ENCODE assay signal across 10 cellular contexts in the genomic region with DNA sequence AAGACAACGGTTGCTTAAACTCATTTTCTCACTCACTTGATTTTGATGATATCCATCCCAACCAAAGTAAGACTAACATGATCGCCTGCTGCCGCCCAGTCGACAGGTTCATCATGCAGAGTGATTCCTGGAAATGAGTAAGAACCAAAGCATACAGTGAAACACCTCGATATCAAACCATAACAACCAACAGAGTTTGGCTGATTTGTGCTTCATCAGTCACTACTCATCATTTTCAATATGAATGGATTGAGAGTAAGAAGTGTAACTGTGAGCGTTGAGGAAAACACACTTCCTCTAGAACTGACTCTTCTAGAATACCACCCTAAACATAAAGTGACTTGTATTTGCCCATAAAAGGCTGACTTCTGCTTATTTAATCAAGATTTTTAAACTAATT. TPM values are rescaled to one million over a fixed set of nuclear protein-coding genes. Genes with fewer than 3 reads are reported as not detected.
DNase-seq lines count a peak whose midpoint lies in the region; ATAC-seq and TF ChIP-seq lines count a peak whose summit lies in the region.
"Had no signal": no experiment of that assay in that cellular context is flagged by ENCODE, and none has a peak within 500 bp of the region (broad histone marks: within the 10 kb centered on the region; RNA-seq: fewer than 3 reads in every experiment).

No MANE protein-coding gene starts in this region.

- POLR2A ChIA-PET in activated CD8-positive, alpha-beta T cell treated with anti-CD3 and anti-CD28 coated beads, Interleukin-2, amount 10 ng/mL, durations not matched to agents 7 days and 5 days (lab: Charles Lee) = no interaction called here

- peaks cover 70% of the 10 kb centered on the region for H3K36me3 Mint-ChIP-seq in activated CD8-positive, alpha-beta T cell treated with anti-CD3 and anti-CD28 coated beads, Interleukin-2, amount 10 ng/mL, durations not matched to agents 7 days and 5 days (ENCODE audit: low read depth)
- H3K36me3 Mint-ChIP-seq in stimulated activated naive CD8-positive, alpha-beta T cell treated with anti-CD3 and anti-CD28 coated beads, Interleukin-15, Interleukin-2, amounts not matched to agents 100 ng/mL and 50 ng/mL, for 24 hours (ENCODE audit: low read depth) = peaks cover 73% of the 10 kb centered on the region

- H3K9me3 ChIP-seq in MM.1S (replicated peaks; ENCODE audit: insufficient read depth, low read length) = no peaks in the 10 kb centered on the region
- H3K9me3 ChIP-seq in neuronal stem cell (replicated peaks in 1 of 2; ENCODE audit: control insufficient read depth in 2 of 2, insufficient read depth in 1 of 2, low read depth in 1 of 2, low read length in 2 of 2) = no peaks in the 10 kb centered on the region
- H3K9me3 ChIP-seq: SJSA1 had no signal

- H2AFZ ChIP-seq in MM.1S (ENCODE audit: low read length) (no peak overlapping the region), neuronal stem cell (ENCODE audit: low read length) (no peak overlapping the region)

- H2BK5ac ChIP-seq in neuronal stem cell (ENCODE audit: low read length) = no peak overlapping the region

- no peak overlapping the region for H3K23ac ChIP-seq in neuronal stem cell (ENCODE audit: low read depth, low read length, poor library complexity)

- H3K79me1 ChIP-seq in neuronal stem cell (ENCODE audit: low read depth, low read length) = no peaks in the 10 kb centered on the region

- peaks cover 17% of the 10 kb centered on the region; the same call in 1 of the 2 replicates for H3K79me2 ChIP-seq in MM.1S (ENCODE audit: low read length)

- no peak overlapping the region for H3K27ac ChIP-seq in MM.1S (ENCODE audit: low read length)
- H3K27ac ChIP-seq in neuronal stem cell (replicated peaks; ENCODE audit: low read length) = no peak overlapping the region
- H3K27ac ChIP-seq: SJSA1 had no signal

- no peak overlapping the region for H2BK12ac ChIP-seq in neuronal stem cell (ENCODE audit: low read length)

- no peak overlapping the region for H2AK5ac ChIP-seq in neuronal stem cell (ENCODE audit: low read depth, low read length)

- H3K4ac ChIP-seq in neuronal stem cell (ENCODE audit: low read length) = no peak overlapping the region

- WGBS in neuronal stem cell (ENCODE audit: extremely low coverage in 2 of 2, insufficient read length in 2 of 2, insufficient replicate concordance in 1 of 2), 2 donors = no CpG with 5 or more reads among the region's 6 CpGs

- H4K8ac ChIP-seq in neuronal stem cell (ENCODE audit: low read depth, low read length) = no peak overlapping the region

- H3K4me3 ChIP-seq in MM.1S (ENCODE audit: low read length) (no peak overlapping the region), neuronal stem cell (ENCODE audit: low read length in 2 of 2) (no peak overlapping the region)
- H3K4me3 ChIP-seq: SJSA1 had no signal

- no peak for TF ChIP-seq CTCF in MM.1S (IDR thresholded peaks at IDR 0.05; ENCODE audit: low read length)

- H3K4me1 ChIP-seq in MM.1S (ENCODE audit: low read length) = no peaks in the 10 kb centered on the region
- no peaks in the 10 kb centered on the region for H3K4me1 ChIP-seq in neuronal stem cell (ENCODE audit: control insufficient read depth in 2 of 2, insufficient read depth in 1 of 2, low read depth in 1 of 2, low read length in 2 of 2)
- H3K4me1 ChIP-seq: SJSA1 had no signal

- DNase-seq in activated T-cell treated with anti-CD3 and anti-CD28 coated beads for 24 hours (ENCODE audit: low read depth) = peak; percentile 38
- no peak for DNase-seq in activated T-cell treated with anti-CD3 and anti-CD28 coated beads, Interleukin-2, amount 50 U/mL, for 1 hour
- DNase-seq in activated CD8-positive, alpha-beta T cell treated with anti-CD3 and anti-CD28 coated beads, Interleukin-2, amount 10 ng/mL, durations not matched to agents 7 days and 5 days = peak; percentile 33
- no peak for DNase-seq in left lobe of liver (ENCODE audit: low spot score)
- DNase-seq in MM.1S = no peak
- DNase-seq in neuronal stem cell (ENCODE audit: low spot score) = no peak

- CTCF ChIA-PET in activated CD8-positive, alpha-beta T cell treated with anti-CD3 and anti-CD28 coated beads, Interleukin-2, amount 10 ng/mL, durations not matched to agents 7 days and 5 days (lab: Charles Lee) = no interaction called here

- peak overlapping the region; percentile 60 for H3K27ac Mint-ChIP-seq in activated CD8-positive, alpha-beta T cell treated with anti-CD3 and anti-CD28 coated beads, Interleukin-2, amount 10 ng/mL, durations not matched to agents 7 days and 5 days
- H3K27ac Mint-ChIP-seq in stimulated activated naive CD8-positive, alpha-beta T cell treated with anti-CD3 and anti-CD28 coated beads, Interleukin-15, Interleukin-2, amounts not matched to agents 100 ng/mL and 50 ng/mL, for 24 hours = peak overlapping the region; percentile 80

- H3K27me3 ChIP-seq in MM.1S (replicated peaks; ENCODE audit: insufficient read depth, low read length) = no peaks in the 10 kb centered on the region
- H3K27me3 ChIP-seq in neuronal stem cell (ENCODE audit: control insufficient read depth in 3 of 3, insufficient read depth in 3 of 3, low read depth in 1 of 3, low read length in 3 of 3) = no peaks in the 10 kb centered on the region
- H3K27me3 ChIP-seq: SJSA1 had no signal

- H3K27me3 Mint-ChIP-seq in activated CD8-positive, alpha-beta T cell treated with anti-CD3 and anti-CD28 coated beads, Interleukin-2, amount 10 ng/mL, durations not matched to agents 7 days and 5 days (ENCODE audit: low read depth) = no peaks in the 10 kb centered on the region
- H3K27me3 Mint-ChIP-seq in stimulated activated naive CD8-positive, alpha-beta T cell treated with anti-CD3 and anti-CD28 coated beads, Interleukin-15, Interleukin-2, amounts not matched to agents 100 ng/mL and 50 ng/mL, for 24 hours = no peaks in the 10 kb centered on the region

- H3K9ac ChIP-seq in MM.1S (ENCODE audit: low read length) (no peak overlapping the region), neuronal stem cell (ENCODE audit: low read depth, low read length, poor library complexity) (no peak overlapping the region)

- no peak overlapping the region for H3K14ac ChIP-seq in neuronal stem cell (ENCODE audit: low read length)

- no peaks in the 10 kb centered on the region; the same call in 1 of the 2 replicates for H3K36me3 ChIP-seq in MM.1S (replicated peaks; ENCODE audit: insufficient read depth, low read length)
- H3K36me3 ChIP-seq in neuronal stem cell (replicated peaks in 1 of 2; ENCODE audit: control insufficient read depth in 2 of 2, insufficient read depth in 2 of 2, low read length in 2 of 2) = peaks cover 13 to 88% of the 10 kb centered on the region in 2 donors

- H3K4me2 ChIP-seq in MM.1S (ENCODE audit: low read depth, low read length) (no peak overlapping the region), neuronal stem cell (ENCODE audit: insufficient read depth, low read length, poor library complexity, severe bottlenecking) (no peak overlapping the region)

- H3K9me2 ChIP-seq in MM.1S (replicated peaks; ENCODE audit: insufficient read depth, low read length) = no peaks in the 10 kb centered on the region

- H3F3A ChIP-seq in MM.1S (ENCODE audit: insufficient read depth, low read length) = no peaks in the 10 kb centered on the region

- H2BK120ac ChIP-seq in neuronal stem cell (ENCODE audit: low read depth, low read length) = no peak overlapping the region

- H3K4me3 Mint-ChIP-seq in activated CD8-positive, alpha-beta T cell treated with anti-CD3 and anti-CD28 coated beads, Interleukin-2, amount 10 ng/mL, durations not matched to agents 7 days and 5 days = no peak overlapping the region
- H3K4me3 Mint-ChIP-seq in stimulated activated naive CD8-positive, alpha-beta T cell treated with anti-CD3 and anti-CD28 coated beads, Interleukin-15, Interleukin-2, amounts not matched to agents 100 ng/mL and 50 ng/mL, for 24 hours = peak overlapping the region; percentile 19
- H3K4me3 Mint-ChIP-seq: neural crest cell had no signal

- no peaks in the 10 kb centered on the region for H4K20me1 ChIP-seq in MM.1S (ENCODE audit: insufficient read depth, low read length)

- H4K91ac ChIP-seq in neuronal stem cell (ENCODE audit: low read depth, low read length, poor library complexity) = no peak overlapping the region

- H3K9me3 Mint-ChIP-seq in activated CD8-positive, alpha-beta T cell treated with anti-CD3 and anti-CD28 coated beads, Interleukin-2, amount 10 ng/mL, durations not matched to agents 7 days and 5 days (ENCODE audit: insufficient read depth) = no peaks in the 10 kb centered on the region
- H3K9me3 Mint-ChIP-seq in stimulated activated naive CD8-positive, alpha-beta T cell treated with anti-CD3 and anti-CD28 coated beads, Interleukin-15, Interleukin-2, amounts not matched to agents 100 ng/mL and 50 ng/mL, for 24 hours = no peaks in the 10 kb centered on the region

- no peak overlapping the region for H3K18ac ChIP-seq in neuronal stem cell (ENCODE audit: low read length)

- peaks cover 34% of the 10 kb centered on the region for H3K4me1 Mint-ChIP-seq in activated CD8-positive, alpha-beta T cell treated with anti-CD3 and anti-CD28 coated beads, Interleukin-2, amount 10 ng/mL, durations not matched to agents 7 days and 5 days (ENCODE audit: low read depth)
- H3K4me1 Mint-ChIP-seq in stimulated activated naive CD8-positive, alpha-beta T cell treated with anti-CD3 and anti-CD28 coated beads, Interleukin-15, Interleukin-2, amounts not matched to agents 100 ng/mL and 50 ng/mL, for 24 hours (ENCODE audit: low read depth) = peaks cover 51% of the 10 kb centered on the region
- H3K4me1 Mint-ChIP-seq: neural crest cell had no signal

- H2BK15ac ChIP-seq in neuronal stem cell (ENCODE audit: low read length) = no peak overlapping the region

- ATAC-seq in HG02970 (IDR thresholded peaks at IDR 0.05; ENCODE audit: low FRiP score, unreplicated experiment) (peak; percentile 60), left lobe of liver (no peak)
- peak; percentile 63 for ATAC-seq in activated CD8-positive, alpha-beta T cell treated with anti-CD3 and anti-CD28 coated beads, Interleukin-2, amount 10 ng/mL, durations not matched to agents 7 days and 5 days

RNA-seq across cellular contexts. Expression of a gene that starts 29.2 kb away (rescaled TPM):
- total RNA-seq in activated CD8-positive, alpha-beta T cell treated with anti-CD3 and anti-CD28 coated beads, Interleukin-2, amount 10 ng/mL, durations not matched to agents 7 days and 5 days = under 1 TPM; 0.45 to 0.47 TPM
- 174 TPM for total RNA-seq in left lobe of liver
- polyA plus RNA-seq in neuronal stem cell (2013, experiment 1 of 2) = 0.13 TPM
- 0.10 TPM for polyA plus RNA-seq in neuronal stem cell (2013, experiment 2 of 2)
- total RNA-seq: SJSA1 had no signal

Comparison
In these comparisons a context has a peak if more than half of its experiments do, and no peak if none do; other contexts are left out.
1. DNase-seq: peak in activated T-cell treated with anti-CD3 and anti-CD28 coated beads for 24 hours (single experiment) and activated CD8-positive, alpha-beta T cell treated with anti-CD3 and anti-CD28 coated beads, Interleukin-2, amount 10 ng/mL, durations not matched to agents 7 days and 5 days (single experiment); none in activated T-cell treated with anti-CD3 and anti-CD28 coated beads, Interleukin-2, amount 50 U/mL, for 1 hour (single experiment), left lobe of liver (single experiment), MM.1S (single experiment) and neuronal stem cell (single experiment).
2. RNA of a gene that starts 29.2 kb away (total RNA-seq): 174 TPM in left lobe of liver (single experiment); 0.45 to 0.47 TPM in activated CD8-positive, alpha-beta T cell treated with anti-CD3 and anti-CD28 coated beads, Interleukin-2, amount 10 ng/mL, durations not matched to agents 7 days and 5 days; every median in the first group is over 100 times any median in the second.